ENCODE assay signal across 28 cellular contexts in the genomic region with DNA sequence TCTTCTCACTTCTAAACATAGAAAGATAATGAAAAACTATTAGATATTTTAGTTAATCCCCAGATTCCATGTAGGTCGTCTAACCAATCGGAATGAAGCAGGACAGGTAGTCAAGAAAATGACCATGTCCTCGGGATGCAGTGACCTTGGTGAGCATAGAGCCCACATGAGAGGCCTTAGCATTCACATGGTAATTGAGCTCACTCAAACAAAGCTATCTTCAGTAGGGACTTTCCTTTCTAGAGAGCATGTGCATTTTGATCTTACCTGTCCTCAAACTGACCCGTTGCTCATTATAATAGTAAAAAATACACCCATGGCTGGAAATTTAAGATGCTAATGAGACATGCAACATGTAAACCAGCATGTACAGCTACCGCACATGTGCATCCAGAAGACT.
"Had no signal": no experiment of that assay in that cellular context is flagged by ENCODE, and none has a peak within 500 bp of the region (broad histone marks: within the 10 kb centered on the region; RNA-seq: fewer than 3 reads in every experiment).

No MANE protein-coding gene starts in this region.

- DNase-seq: activated CD4-positive, alpha-beta T cell treated with anti-CD3 and anti-CD28 coated beads, Interleukin-2, amount 10 ng/mL, durations not matched to agents 7 days and 5 days; activated CD4-positive, alpha-beta T cell treated with anti-CD3 and anti-CD28 coated beads, Interleukin-2, amount 50 U/mL, for 48 hours; activated CD8-positive, alpha-beta T cell treated with anti-CD3 and anti-CD28 coated beads, Interleukin-2, amount 10 ng/mL, durations not matched to agents 7 days and 5 days; activated gamma-delta T cell; activated naive CD4-positive, alpha-beta T cell treated with Interleukin-2 at 50 U/mL for 16 hours; activated naive CD8-positive, alpha-beta T cell treated with anti-CD3 and anti-CD28 coated beads, Interleukin-2, amount 10 ng/mL, durations not matched to agents 7 days and 5 days; activated T-cell treated with anti-CD3 and anti-CD28 coated beads, Interleukin-2, amount 50 U/mL, for 24 hours; amygdala; MG63; MV-4-11; NCI-H1092; NCI-H1436 treated with DMSO at 0.1 percent for 48 hours; NCI-H187; NCI-H2029 treated with DMSO at 0.1 percent for 48 hours; NCI-H2107; NCI-H2171; NCI-H510A; NCI-H526; NCI-H748 treated with DMSO at 0.1 percent for 48 hours; PC-9; SIG-M5; T1000; WERI-Rb-1 had no signal

- H3K4me1 ChIP-seq: ascending aorta had no signal

- H2AFZ ChIP-seq: PC-9 had no signal

- H3K4me2 ChIP-seq: PC-9 had no signal

- H3K27ac ChIP-seq: ascending aorta, cardiac muscle cell, coronary artery, PC-9, RWPE1, WERI-Rb-1 had no signal

- ATAC-seq: activated CD8-positive, alpha-beta T cell treated with anti-CD3 and anti-CD28 coated beads, Interleukin-2, amount 10 ng/mL, durations not matched to agents 7 days and 5 days; Right ventricle myocardium inferior had no signal

- H3K4me3 ChIP-seq: ascending aorta, cardiac muscle cell, coronary artery, MG63, PC-9 had no signal

- H3K27me3 ChIP-seq: ascending aorta, cardiac muscle cell, MG63 had no signal

- H3K36me3 ChIP-seq: ascending aorta, cardiac muscle cell, MG63, WERI-Rb-1 had no signal

- H3K9me3 ChIP-seq: ascending aorta, MG63 had no signal
